Comparison of ENCODE assay signal across 25 cellular contexts in genomic region chr7:158111906-158112570, GRCh38.
"Had no signal": no experiment of that assay in that cellular context is flagged by ENCODE, and none has a peak within 500 bp of the region (broad histone marks: within the 10 kb centered on the region; RNA-seq: fewer than 3 reads in every experiment).

No MANE protein-coding gene starts in this region.

- H3K27ac Mint-ChIP-seq: activated CD4-positive, alpha-beta T cell treated with anti-CD3 and anti-CD28 coated beads, Interleukin-2, amount 10 ng/mL, durations not matched to agents 7 days and 5 days; activated CD8-positive, alpha-beta T cell treated with anti-CD3 and anti-CD28 coated beads for 36 hours; activated naive CD4-positive, alpha-beta T cell treated with anti-CD3 and anti-CD28 coated beads, Interleukin-2, amount 50 U/mL, for 72 hours; activated T-helper 17 cell treated with anti-CD3 and anti-CD28 coated beads, Interleukin-2, amount 50 U/mL, for 72 hours; dendritic cell treated with granulocyte-macrophage colony-stimulating factor and Interleukin-4, amounts not matched to agents 40 ng/mL and 50 ng/mL, for 4 days; immature natural killer cell; natural killer cell treated with Interleukin-12 subunit alpha and Interleukin-12 subunit beta and Interleukin-15 and Interleukin-18, amount 100 ng/mL, for 72 hours; progenitor cell of endocrine pancreas had no signal

- H3K36me3 ChIP-seq: left ventricle myocardium inferior, thoracic aorta, upper lobe of left lung had no signal

- H3K4me3 ChIP-seq: left ventricle myocardium inferior, thoracic aorta, upper lobe of left lung had no signal

- H3K27ac ChIP-seq: left ventricle myocardium inferior, thoracic aorta, upper lobe of left lung, VCaP had no signal

- H3K27me3 Mint-ChIP-seq: activated CD4-positive, alpha-beta T cell treated with anti-CD3 and anti-CD28 coated beads, Interleukin-2, amount 10 ng/mL, durations not matched to agents 7 days and 5 days; activated CD8-positive, alpha-beta T cell treated with anti-CD3 and anti-CD28 coated beads for 36 hours; dendritic cell treated with granulocyte-macrophage colony-stimulating factor and Interleukin-4, amounts not matched to agents 40 ng/mL and 50 ng/mL, for 4 days; natural killer cell treated with Interleukin-12 subunit alpha and Interleukin-12 subunit beta and Interleukin-15 and Interleukin-18, amount 100 ng/mL, for 72 hours had no signal

- H3K4me3 Mint-ChIP-seq: activated CD4-positive, alpha-beta T cell treated with anti-CD3 and anti-CD28 coated beads, Interleukin-2, amount 10 ng/mL, durations not matched to agents 7 days and 5 days; activated CD8-positive, alpha-beta T cell treated with anti-CD3 and anti-CD28 coated beads for 36 hours; activated T-helper 17 cell treated with anti-CD3 and anti-CD28 coated beads, Interleukin-2, amount 50 U/mL, for 72 hours; brain; dendritic cell treated with granulocyte-macrophage colony-stimulating factor and Interleukin-4, amounts not matched to agents 40 ng/mL and 50 ng/mL, for 4 days; immature natural killer cell; natural killer cell treated with Interleukin-12 subunit alpha and Interleukin-12 subunit beta and Interleukin-15 and Interleukin-18, amount 100 ng/mL, for 72 hours had no signal

- ATAC-seq: activated CD8-positive, alpha-beta T cell treated with anti-CD3 and anti-CD28 coated beads for 36 hours; activated naive CD4-positive, alpha-beta T cell treated with anti-CD3 and anti-CD28 coated beads, Interleukin-2, amount 50 U/mL, for 72 hours; activated T-helper 17 cell treated with anti-CD3 and anti-CD28 coated beads, Interleukin-2, amount 50 U/mL, for 72 hours; esophagus mucosa; natural killer cell treated with Interleukin-12 subunit alpha and Interleukin-12 subunit beta and Interleukin-15 and Interleukin-18, amount 100 ng/mL, for 72 hours had no signal

- H3K27me3 ChIP-seq: upper lobe of left lung had no signal

- H3K4me1 ChIP-seq: left ventricle myocardium inferior, upper lobe of left lung had no signal

- H3K4me1 Mint-ChIP-seq: activated CD4-positive, alpha-beta T cell treated with anti-CD3 and anti-CD28 coated beads, Interleukin-2, amount 10 ng/mL, durations not matched to agents 7 days and 5 days; immature natural killer cell had no signal

- DNase-seq: activated CD4-positive, alpha-beta T cell treated with anti-CD3 and anti-CD28 coated beads, Interleukin-2, amount 10 ng/mL, durations not matched to agents 7 days and 5 days; activated CD4-positive, CD25-positive, alpha-beta regulatory T cell treated with anti-CD3 and anti-CD28 coated beads, Interleukin-2, amount 50 U/mL, for 72 hours; activated CD8-positive, alpha-beta T cell treated with anti-CD3 and anti-CD28 coated beads for 36 hours; activated T-cell treated with anti-CD3 and anti-CD28 coated beads, Interleukin-2, amount 50 U/mL, for 1 hour; caudate nucleus; effector CD8-positive, alpha-beta T cell; foreskin melanocyte; immature natural killer cell; kidney glomerular epithelial cell; left ventricle myocardium inferior; occipital lobe; retina; stimulated activated CD4-positive, alpha-beta T cell treated with anti-CD3 and anti-CD28 coated beads, Interleukin-2, amount 100 ng/mL, for 48 hours; stimulated activated CD8-positive, alpha-beta memory T cell treated with anti-CD3 and anti-CD28 coated beads, Interleukin-4, amount 100 ng/mL, for 48 hours; stimulated activated naive CD4-positive, alpha-beta T cell had no signal
